In the genomic region with DNA sequence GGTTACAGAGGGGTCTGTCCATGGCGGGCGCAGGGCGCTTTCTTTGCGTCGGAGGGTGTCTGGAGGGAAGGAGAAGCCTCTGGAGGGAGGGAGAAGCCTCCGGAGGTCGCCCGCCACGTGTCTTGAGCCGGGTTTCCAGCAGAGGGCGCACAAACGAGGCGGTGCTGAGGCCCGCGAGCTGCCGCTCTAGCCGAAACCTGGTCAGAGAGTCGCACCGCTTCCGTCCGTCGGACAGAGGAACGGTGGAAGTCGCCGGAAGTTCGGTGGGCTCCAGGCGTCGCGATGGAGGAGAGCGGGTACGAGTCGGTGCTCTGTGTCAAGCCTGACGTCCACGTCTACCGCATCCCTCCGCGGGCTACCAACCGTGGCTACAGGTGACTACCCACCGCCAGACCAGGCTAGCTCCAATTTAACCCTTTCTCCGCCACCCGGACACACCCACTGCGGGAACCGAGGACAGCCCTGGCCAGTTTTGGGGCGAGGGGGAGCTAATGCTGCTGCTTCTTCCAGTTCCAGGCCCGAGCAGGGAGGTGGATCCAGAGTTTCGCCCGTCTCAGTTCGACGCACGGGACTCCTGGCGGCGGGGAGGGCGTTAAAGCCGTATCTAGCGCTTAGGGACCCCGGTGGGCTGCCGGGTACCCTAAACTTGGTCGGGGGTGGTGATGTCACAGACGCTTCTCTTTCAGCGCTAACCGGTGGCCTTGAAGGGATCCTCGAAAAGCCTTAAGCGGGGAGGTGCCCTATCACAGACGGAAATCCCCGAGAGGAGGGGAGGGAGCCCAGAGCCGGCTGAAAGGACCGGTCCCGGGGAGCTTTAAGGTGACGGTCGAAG, we compare ENCODE assay signal across 1 cellular context.
TF ChIP-seq lines count a peak whose summit lies in the region.

Gene NECAP2 (plus strand): TSS at position 245 of the 832 bp plus-strand sequence. CDS start 38 bp downstream, at position 283.

TF ChIP-seq in K562, 482 proteins besides CTCF, POLR2A, EP300 and RAD21 (continued from another document and continues in another):
- TF ChIP-seq, protein P1, sequence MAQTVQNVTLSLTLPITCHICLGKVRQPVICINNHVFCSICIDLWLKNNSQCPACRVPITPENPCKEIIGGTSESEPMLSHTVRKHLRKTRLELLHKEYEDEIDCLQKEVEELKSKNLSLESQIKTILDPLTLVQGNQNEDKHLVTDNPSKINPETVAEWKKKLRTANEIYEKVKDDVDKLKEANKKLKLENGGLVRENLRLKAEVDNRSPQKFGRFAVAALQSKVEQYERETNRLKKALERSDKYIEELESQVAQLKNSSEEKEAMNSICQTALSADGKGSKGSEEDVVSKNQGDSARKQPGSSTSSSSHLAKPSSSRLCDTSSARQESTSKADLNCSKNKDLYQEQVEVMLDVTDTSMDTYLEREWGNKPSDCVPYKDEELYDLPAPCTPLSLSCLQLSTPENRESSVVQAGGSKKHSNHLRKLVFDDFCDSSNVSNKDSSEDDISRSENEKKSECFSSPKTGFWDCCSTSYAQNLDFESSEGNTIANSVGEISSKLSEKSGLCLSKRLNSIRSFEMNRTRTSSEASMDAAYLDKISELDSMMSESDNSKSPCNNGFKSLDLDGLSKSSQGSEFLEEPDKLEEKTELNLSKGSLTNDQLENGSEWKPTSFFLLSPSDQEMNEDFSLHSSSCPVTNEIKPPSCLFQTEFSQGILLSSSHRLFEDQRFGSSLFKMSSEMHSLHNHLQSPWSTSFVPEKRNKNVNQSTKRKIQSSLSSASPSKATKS (CRISPR knock-in tag; IDR thresholded peaks at IDR 0.05): no peak
- TF ChIP-seq, protein P2, sequence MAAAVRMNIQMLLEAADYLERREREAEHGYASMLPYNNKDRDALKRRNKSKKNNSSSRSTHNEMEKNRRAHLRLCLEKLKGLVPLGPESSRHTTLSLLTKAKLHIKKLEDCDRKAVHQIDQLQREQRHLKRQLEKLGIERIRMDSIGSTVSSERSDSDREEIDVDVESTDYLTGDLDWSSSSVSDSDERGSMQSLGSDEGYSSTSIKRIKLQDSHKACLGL (CRISPR knock-in tag; IDR thresholded peaks at IDR 0.05; ENCODE audit: borderline replicate concordance, poor library complexity, severe bottlenecking): no peak
- peak; percentile 94 for TF ChIP-seq ZBTB40 (IDR thresholded peaks at IDR 0.05)
- no peak for TF ChIP-seq ZBTB40 (CRISPR knock-in tag; IDR thresholded peaks at IDR 0.05)
- TF ChIP-seq MXI1 (IDR thresholded peaks at IDR 0.05; ENCODE audit: low read depth, low read length): peak; percentile 83; the same call in 1 of the 2 replicates
- TF ChIP-seq CBX1 (IDR thresholded peaks at IDR 0.05; ENCODE audit: low read depth): no peak; the same call in none of the 2 replicates
- TF ChIP-seq PHF8 (IDR thresholded peaks at IDR 0.05; ENCODE audit: borderline replicate concordance, low read length): peak; percentile 95
- peak; percentile 89 for TF ChIP-seq POLR2AphosphoS5 (IDR thresholded peaks at IDR 0.05; ENCODE audit: control insufficient read depth, insufficient read depth, low read depth, low read length)
- 0 out of 2 replicates have a peak, but pooled peaks have one; percentile 16 for TF ChIP-seq TAL1 (IDR thresholded peaks at IDR 0.05)
- TF ChIP-seq CREB3L1 (IDR thresholded peaks at IDR 0.05; ENCODE audit: borderline replicate concordance, low read depth): peak; percentile 96
- TF ChIP-seq RBM14 (IDR thresholded peaks at IDR 0.05; ENCODE audit: borderline replicate concordance, insufficient read depth, low read depth, low read length): peak; percentile 81; the same call in 1 of the 2 replicates
- TF ChIP-seq STAG1 (CRISPR knock-in tag; IDR thresholded peaks at IDR 0.05; ENCODE audit: borderline replicate concordance): peak; percentile 55; the same call in 1 of the 2 replicates
- TF ChIP-seq SMARCA5 (IDR thresholded peaks at IDR 0.05): no peak
- TF ChIP-seq ZBTB1 (CRISPR knock-in tag; IDR thresholded peaks at IDR 0.05; ENCODE audit: borderline replicate concordance, low read depth): peak; percentile 37; the same call in 1 of the 2 replicates
- TF ChIP-seq, protein P3, sequence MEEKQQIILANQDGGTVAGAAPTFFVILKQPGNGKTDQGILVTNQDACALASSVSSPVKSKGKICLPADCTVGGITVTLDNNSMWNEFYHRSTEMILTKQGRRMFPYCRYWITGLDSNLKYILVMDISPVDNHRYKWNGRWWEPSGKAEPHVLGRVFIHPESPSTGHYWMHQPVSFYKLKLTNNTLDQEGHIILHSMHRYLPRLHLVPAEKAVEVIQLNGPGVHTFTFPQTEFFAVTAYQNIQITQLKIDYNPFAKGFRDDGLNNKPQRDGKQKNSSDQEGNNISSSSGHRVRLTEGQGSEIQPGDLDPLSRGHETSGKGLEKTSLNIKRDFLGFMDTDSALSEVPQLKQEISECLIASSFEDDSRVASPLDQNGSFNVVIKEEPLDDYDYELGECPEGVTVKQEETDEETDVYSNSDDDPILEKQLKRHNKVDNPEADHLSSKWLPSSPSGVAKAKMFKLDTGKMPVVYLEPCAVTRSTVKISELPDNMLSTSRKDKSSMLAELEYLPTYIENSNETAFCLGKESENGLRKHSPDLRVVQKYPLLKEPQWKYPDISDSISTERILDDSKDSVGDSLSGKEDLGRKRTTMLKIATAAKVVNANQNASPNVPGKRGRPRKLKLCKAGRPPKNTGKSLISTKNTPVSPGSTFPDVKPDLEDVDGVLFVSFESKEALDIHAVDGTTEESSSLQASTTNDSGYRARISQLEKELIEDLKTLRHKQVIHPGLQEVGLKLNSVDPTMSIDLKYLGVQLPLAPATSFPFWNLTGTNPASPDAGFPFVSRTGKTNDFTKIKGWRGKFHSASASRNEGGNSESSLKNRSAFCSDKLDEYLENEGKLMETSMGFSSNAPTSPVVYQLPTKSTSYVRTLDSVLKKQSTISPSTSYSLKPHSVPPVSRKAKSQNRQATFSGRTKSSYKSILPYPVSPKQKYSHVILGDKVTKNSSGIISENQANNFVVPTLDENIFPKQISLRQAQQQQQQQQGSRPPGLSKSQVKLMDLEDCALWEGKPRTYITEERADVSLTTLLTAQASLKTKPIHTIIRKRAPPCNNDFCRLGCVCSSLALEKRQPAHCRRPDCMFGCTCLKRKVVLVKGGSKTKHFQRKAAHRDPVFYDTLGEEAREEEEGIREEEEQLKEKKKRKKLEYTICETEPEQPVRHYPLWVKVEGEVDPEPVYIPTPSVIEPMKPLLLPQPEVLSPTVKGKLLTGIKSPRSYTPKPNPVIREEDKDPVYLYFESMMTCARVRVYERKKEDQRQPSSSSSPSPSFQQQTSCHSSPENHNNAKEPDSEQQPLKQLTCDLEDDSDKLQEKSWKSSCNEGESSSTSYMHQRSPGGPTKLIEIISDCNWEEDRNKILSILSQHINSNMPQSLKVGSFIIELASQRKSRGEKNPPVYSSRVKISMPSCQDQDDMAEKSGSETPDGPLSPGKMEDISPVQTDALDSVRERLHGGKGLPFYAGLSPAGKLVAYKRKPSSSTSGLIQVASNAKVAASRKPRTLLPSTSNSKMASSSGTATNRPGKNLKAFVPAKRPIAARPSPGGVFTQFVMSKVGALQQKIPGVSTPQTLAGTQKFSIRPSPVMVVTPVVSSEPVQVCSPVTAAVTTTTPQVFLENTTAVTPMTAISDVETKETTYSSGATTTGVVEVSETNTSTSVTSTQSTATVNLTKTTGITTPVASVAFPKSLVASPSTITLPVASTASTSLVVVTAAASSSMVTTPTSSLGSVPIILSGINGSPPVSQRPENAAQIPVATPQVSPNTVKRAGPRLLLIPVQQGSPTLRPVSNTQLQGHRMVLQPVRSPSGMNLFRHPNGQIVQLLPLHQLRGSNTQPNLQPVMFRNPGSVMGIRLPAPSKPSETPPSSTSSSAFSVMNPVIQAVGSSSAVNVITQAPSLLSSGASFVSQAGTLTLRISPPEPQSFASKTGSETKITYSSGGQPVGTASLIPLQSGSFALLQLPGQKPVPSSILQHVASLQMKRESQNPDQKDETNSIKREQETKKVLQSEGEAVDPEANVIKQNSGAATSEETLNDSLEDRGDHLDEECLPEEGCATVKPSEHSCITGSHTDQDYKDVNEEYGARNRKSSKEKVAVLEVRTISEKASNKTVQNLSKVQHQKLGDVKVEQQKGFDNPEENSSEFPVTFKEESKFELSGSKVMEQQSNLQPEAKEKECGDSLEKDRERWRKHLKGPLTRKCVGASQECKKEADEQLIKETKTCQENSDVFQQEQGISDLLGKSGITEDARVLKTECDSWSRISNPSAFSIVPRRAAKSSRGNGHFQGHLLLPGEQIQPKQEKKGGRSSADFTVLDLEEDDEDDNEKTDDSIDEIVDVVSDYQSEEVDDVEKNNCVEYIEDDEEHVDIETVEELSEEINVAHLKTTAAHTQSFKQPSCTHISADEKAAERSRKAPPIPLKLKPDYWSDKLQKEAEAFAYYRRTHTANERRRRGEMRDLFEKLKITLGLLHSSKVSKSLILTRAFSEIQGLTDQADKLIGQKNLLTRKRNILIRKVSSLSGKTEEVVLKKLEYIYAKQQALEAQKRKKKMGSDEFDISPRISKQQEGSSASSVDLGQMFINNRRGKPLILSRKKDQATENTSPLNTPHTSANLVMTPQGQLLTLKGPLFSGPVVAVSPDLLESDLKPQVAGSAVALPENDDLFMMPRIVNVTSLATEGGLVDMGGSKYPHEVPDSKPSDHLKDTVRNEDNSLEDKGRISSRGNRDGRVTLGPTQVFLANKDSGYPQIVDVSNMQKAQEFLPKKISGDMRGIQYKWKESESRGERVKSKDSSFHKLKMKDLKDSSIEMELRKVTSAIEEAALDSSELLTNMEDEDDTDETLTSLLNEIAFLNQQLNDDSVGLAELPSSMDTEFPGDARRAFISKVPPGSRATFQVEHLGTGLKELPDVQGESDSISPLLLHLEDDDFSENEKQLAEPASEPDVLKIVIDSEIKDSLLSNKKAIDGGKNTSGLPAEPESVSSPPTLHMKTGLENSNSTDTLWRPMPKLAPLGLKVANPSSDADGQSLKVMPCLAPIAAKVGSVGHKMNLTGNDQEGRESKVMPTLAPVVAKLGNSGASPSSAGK (IDR thresholded peaks at IDR 0.05): peak; percentile 93
- peak; percentile 84 for TF ChIP-seq NCOA6 (IDR thresholded peaks at IDR 0.05)
- TF ChIP-seq MAFK (IDR thresholded peaks at IDR 0.05; ENCODE audit: low read length): no peak
- TF ChIP-seq, protein P4, sequence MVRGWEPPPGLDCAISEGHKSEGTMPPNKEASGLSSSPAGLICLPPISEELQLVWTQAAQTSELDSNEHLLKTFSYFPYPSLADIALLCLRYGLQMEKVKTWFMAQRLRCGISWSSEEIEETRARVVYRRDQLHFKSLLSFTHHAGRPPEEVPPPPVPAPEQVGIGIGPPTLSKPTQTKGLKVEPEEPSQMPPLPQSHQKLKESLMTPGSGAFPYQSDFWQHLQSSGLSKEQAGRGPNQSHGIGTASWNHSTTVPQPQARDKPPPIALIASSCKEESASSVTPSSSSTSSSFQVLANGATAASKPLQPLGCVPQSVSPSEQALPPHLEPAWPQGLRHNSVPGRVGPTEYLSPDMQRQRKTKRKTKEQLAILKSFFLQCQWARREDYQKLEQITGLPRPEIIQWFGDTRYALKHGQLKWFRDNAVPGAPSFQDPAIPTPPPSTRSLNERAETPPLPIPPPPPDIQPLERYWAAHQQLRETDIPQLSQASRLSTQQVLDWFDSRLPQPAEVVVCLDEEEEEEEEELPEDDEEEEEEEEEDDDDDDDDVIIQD (CRISPR knock-in tag; IDR thresholded peaks at IDR 0.05): no peak
